Comparison of ENCODE assay signal across 25 cellular contexts in the genomic region with DNA sequence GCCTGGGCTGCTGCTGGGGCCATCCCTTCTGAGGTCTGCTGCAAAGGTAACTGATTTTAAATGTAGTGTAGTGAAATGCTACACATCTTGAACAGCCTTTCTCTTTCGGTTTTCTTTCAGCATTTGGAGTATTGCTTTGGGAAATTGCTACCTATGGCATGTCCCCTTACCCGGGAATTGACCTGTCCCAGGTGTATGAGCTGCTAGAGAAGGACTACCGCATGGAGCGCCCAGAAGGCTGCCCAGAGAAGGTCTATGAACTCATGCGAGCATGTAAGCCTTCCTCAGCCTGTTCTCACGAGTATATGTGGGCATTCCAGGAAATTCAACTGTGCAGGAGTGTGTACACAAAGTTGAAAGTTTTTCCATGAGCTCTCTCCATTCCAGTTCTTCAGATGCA. TPM values are rescaled to one million over a fixed set of nuclear protein-coding genes. Genes with fewer than 3 reads are reported as not detected.
DNase-seq lines count a peak whose midpoint lies in the region; ATAC-seq and TF ChIP-seq lines count a peak whose summit lies in the region.
"Had no signal": no experiment of that assay in that cellular context is flagged by ENCODE, and none has a peak within 500 bp of the region (broad histone marks: within the 10 kb centered on the region; RNA-seq: fewer than 3 reads in every experiment).

No MANE protein-coding gene starts in this region.

- no peak for TF ChIP-seq CTCF in osteoblast (IDR thresholded peaks at IDR 0.05; ENCODE audit: extremely low read depth, low read depth, low read length)
- TF ChIP-seq CTCF in foreskin fibroblast (IDR thresholded peaks at IDR 0.05; ENCODE audit: low read depth, low read length): no peak

- no peak overlapping the region for H3K27ac ChIP-seq in osteoblast (ENCODE audit: low read depth, low read length)
- H3K27ac ChIP-seq: 22Rv1; A549; BLaER1 treated with 17β-estradiol and CSF1 and Interleukin-3, amounts not matched to agents 10 nM and 100 nM; C4-2B had no signal

- H3K27me3 ChIP-seq in osteoblast (ENCODE audit: insufficient read depth, low read length) (no peaks in the 10 kb centered on the region), MG63 (no peaks in the 10 kb centered on the region)
- H3K27me3 ChIP-seq: BLaER1 treated with 17β-estradiol and CSF1 and Interleukin-3, amounts not matched to agents 10 nM and 100 nM had no signal

- peaks cover 53% of the 10 kb centered on the region for H4K20me1 ChIP-seq in osteoblast (ENCODE audit: insufficient read depth, low read length)

- H3K9me3 ChIP-seq in osteoblast (ENCODE audit: low read depth, low read length) (no peaks in the 10 kb centered on the region), MG63 (no peaks in the 10 kb centered on the region)
- H3K9me3 ChIP-seq: A549; BLaER1 treated with 17β-estradiol and CSF1 and Interleukin-3, amounts not matched to agents 10 nM and 100 nM had no signal

- ATAC-seq in left ventricle myocardium superior: no peak
- no peak for ATAC-seq in left cardiac atrium
- ATAC-seq: A549; CD8-positive, alpha-beta T cell; GM12878 had no signal

- DNase-seq in left ventricle myocardium superior (peak; percentile 10), left cardiac atrium (no peak), osteoblast (ENCODE audit: insufficient read length, low spot score, missing footprints) (peak; percentile 22), MG63 (no peak), foreskin fibroblast (no peak)
- DNase-seq: AML-193; CD4-positive, alpha-beta T cell; CD8-positive, alpha-beta T cell; COR-L47; DMS 273 treated with DMSO at 0.1 percent for 48 hours; DMS153; DMS53; DMS79; DND-41; EL; GDM1 had no signal

- H3K4me1 ChIP-seq in osteoblast (ENCODE audit: insufficient read depth, low read length): no peaks in the 10 kb centered on the region
- H3K4me1 ChIP-seq: A549; BLaER1 treated with 17β-estradiol and CSF1 and Interleukin-3, amounts not matched to agents 10 nM and 100 nM had no signal

- H3K4me3 ChIP-seq in osteoblast (ENCODE audit: insufficient read depth, low read length) (no peak overlapping the region), MG63 (no peak overlapping the region), foreskin fibroblast (ENCODE audit: low read depth in 1 of 2, low read length in 2 of 2) (no peak overlapping the region)
- H3K4me3 ChIP-seq: A549; BLaER1 treated with 17β-estradiol and CSF1 and Interleukin-3, amounts not matched to agents 10 nM and 100 nM; GM12878 had no signal

- H3K36me3 ChIP-seq in osteoblast (ENCODE audit: insufficient read depth, low read length) (peaks cover 90% of the 10 kb centered on the region), MG63 (peaks cover 73% of the 10 kb centered on the region)

- H3K79me2 ChIP-seq in osteoblast (ENCODE audit: insufficient read depth, low read length): peaks cover 51% of the 10 kb centered on the region

- no peak overlapping the region for H2AFZ ChIP-seq in osteoblast (ENCODE audit: low read length)

- H3K4me2 ChIP-seq in osteoblast (ENCODE audit: insufficient read depth, low read length): no peak overlapping the region
- H3K4me2 ChIP-seq: A549; BLaER1 treated with 17β-estradiol and CSF1 and Interleukin-3, amounts not matched to agents 10 nM and 100 nM had no signal

- intact Hi-C loops in left ventricle myocardium superior (cut with micrococcal nuclease) (no loop called here), left cardiac atrium (cut with DNase I) (no loop called here)

RNA-seq across cellular contexts. Expression of a gene that starts 18.3 kb away (rescaled TPM):
- total RNA-seq in left ventricle myocardium superior: not detected
- not detected for total RNA-seq in left cardiac atrium
- total RNA-seq in osteoblast: not detected in 2 replicates
- total RNA-seq in MG63 (2014; rRNA removed; shearing (Covaris generic); ENCODE audit: low replicate concordance): not detected in 2 replicates
- total RNA-seq: A172; B cell; CD4-positive, alpha-beta T cell; CD8-positive, alpha-beta T cell; Daoy; G401; GM12878 had no signal

RNA-seq across cellular contexts. Expression of a gene that starts 43.2 kb away (rescaled TPM):
- total RNA-seq in left ventricle myocardium superior (33.3 TPM), left cardiac atrium (10 to 100 TPM; 40.8 to 55.4 TPM), osteoblast (92.2 and 94.8 TPM in 2 replicates)
- 24.2 and 24.7 TPM in 2 replicates for total RNA-seq in MG63 (2014; rRNA removed; shearing (Covaris generic); ENCODE audit: low replicate concordance)

Comparison
In these comparisons a context has a peak if more than half of its experiments do, and no peak if none do; other contexts are left out.
1. DNase-seq: peak in left ventricle myocardium superior (single experiment) and osteoblast (single experiment); none in left cardiac atrium (single experiment), MG63 (single experiment) and foreskin fibroblast (0 of 2).